Comparison of ENCODE assay signal across 22 cellular contexts in the genomic region with DNA sequence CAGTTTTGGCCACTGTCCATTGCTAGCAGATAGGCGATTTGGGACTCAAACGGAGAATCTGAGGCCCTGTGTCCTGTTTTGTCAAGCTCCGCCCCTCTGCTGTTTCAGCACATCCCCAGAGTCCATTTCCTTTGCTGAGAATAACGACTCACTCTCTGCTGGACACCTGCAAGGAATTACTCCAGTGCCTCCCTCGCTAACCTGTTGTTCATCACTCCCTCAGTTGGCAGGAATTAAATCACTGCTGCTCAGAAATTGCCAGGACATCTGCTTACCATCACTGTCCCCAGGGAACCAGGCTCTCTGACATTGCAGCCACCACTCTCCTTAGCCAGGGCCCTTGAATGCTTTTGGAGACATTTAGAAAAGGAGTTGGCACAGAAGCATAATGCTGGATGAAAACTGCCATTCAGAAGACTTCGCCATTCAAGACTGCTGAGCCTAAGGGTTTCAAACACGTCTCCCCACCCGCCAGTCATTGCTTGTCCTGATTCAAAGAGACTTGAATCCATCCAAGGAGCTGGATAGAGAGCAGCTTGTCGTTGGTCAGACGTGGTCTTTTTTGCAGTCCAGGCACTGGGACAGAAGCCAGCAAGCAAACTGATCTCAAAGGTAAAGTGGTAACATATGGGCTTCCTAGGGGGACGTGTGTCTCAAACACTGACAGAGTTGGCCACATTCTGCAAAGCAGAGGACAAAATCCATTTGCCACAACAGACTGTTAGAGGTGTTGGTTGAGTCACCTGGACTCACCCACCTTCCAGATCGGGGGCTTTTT.
A peak's percentile ranks its signal among the peaks of the same experiment; 100 is the strongest.
DNase-seq lines count a peak whose midpoint lies in the region; ATAC-seq and TF ChIP-seq lines count a peak whose summit lies in the region.
"Had no signal": no experiment of that assay in that cellular context is flagged by ENCODE, and none has a peak within 500 bp of the region (broad histone marks: within the 10 kb centered on the region; RNA-seq: fewer than 3 reads in every experiment).

No MANE protein-coding gene starts in this region.

- no peaks in the 10 kb centered on the region for H3K27me3 Mint-ChIP-seq in activated naive CD4-positive, alpha-beta T cell treated with anti-CD3 and anti-CD28 coated beads, Interleukin-2, amount 50 U/mL, for 24 hours

- H3K9me3 Mint-ChIP-seq in activated naive CD4-positive, alpha-beta T cell treated with anti-CD3 and anti-CD28 coated beads, Interleukin-2, amount 50 U/mL, for 24 hours = no peaks in the 10 kb centered on the region
- H3K9me3 Mint-ChIP-seq: endodermal cell; natural killer cell treated with Interleukin-12 subunit alpha and Interleukin-12 subunit beta and Interleukin-15 and Interleukin-18, amount 100 ng/mL, for 72 hours had no signal

- CTCF ChIA-PET in SK-N-SH (lab: Yijun Ruan, JAX) = interaction anchor here (0.6 to 1.7 kb wide), 3 partner anchors 65 to 492 kb away, joined by 3 to 6 read pairs (median 3); no protein-coding TSS in a partner anchor

- no peak for DNase-seq in activated naive CD4-positive, alpha-beta T cell treated with Interleukin-2 at 50 U/mL for 16 hours
- peak; percentile 74 for DNase-seq in SK-N-SH
- peak; percentile 52 for DNase-seq in left kidney (ENCODE audit: low read depth, low spot score)
- no peak for DNase-seq in NCI-H2196 treated with DMSO at 0.1 percent for 48 hours (lab: John Stamatoyannopoulos, UW; ENCODE audit: unreplicated experiment)
- no peak for DNase-seq in NCI-H1436 (lab: John Stamatoyannopoulos, UW)
- no peak for DNase-seq in aorta
- DNase-seq: activated CD4-positive, alpha-beta T cell treated with anti-CD3 and anti-CD28 coated beads for 48 hours; activated CD8-positive, alpha-beta memory T cell treated with anti-CD3 and anti-CD28 coated beads, Interleukin-2, amount 50 U/mL, for 48 hours; activated gamma-delta T cell; amniotic stem cell; DMS153; endodermal cell; GOT3; mesendoderm; NCI-H2029 treated with DMSO at 0.1 percent for 48 hours; NCI-H748 treated with DMSO at 0.1 percent for 48 hours had no signal

- H3K9me2 ChIP-seq in SK-N-SH = no peaks in the 10 kb centered on the region

- no peak overlapping the region for H3K4me3 Mint-ChIP-seq in activated naive CD4-positive, alpha-beta T cell treated with anti-CD3 and anti-CD28 coated beads, Interleukin-2, amount 50 U/mL, for 24 hours
- H3K4me3 Mint-ChIP-seq: endodermal cell; natural killer cell treated with Interleukin-12 subunit alpha and Interleukin-12 subunit beta and Interleukin-15 and Interleukin-18, amount 100 ng/mL, for 72 hours had no signal

- peaks cover 16% of the 10 kb centered on the region for H3K4me1 Mint-ChIP-seq in activated naive CD4-positive, alpha-beta T cell treated with anti-CD3 and anti-CD28 coated beads, Interleukin-2, amount 50 U/mL, for 24 hours

- peaks cover 0 to 22% of the 10 kb centered on the region in 2 experiments; a peak in 1 of 4 replicates for H3K4me1 ChIP-seq in SK-N-SH (ENCODE audit: control insufficient read depth in 1 of 2, insufficient read depth in 2 of 2, low read depth in 1 of 2, low read length in 1 of 2)
- H3K4me1 ChIP-seq in aorta (ENCODE audit: control insufficient read depth in 1 of 2, insufficient read depth in 2 of 2, low read length in 2 of 2) = no peaks in the 10 kb centered on the region

- H2AFZ ChIP-seq in SK-N-SH (ENCODE audit: low read depth) = no peak overlapping the region

- H4K20me1 ChIP-seq in SK-N-SH (ENCODE audit: insufficient read depth) = no peaks in the 10 kb centered on the region

- POLR2A ChIA-PET in SK-N-SH (lab: Yijun Ruan, JAX) = no interaction called here

- H3K36me3 ChIP-seq in SK-N-SH (replicated peaks in 1 of 2; ENCODE audit: control insufficient read depth in 1 of 2, insufficient read depth in 2 of 2, low read length in 1 of 2) (no peaks in the 10 kb centered on the region), aorta (ENCODE audit: control insufficient read depth in 1 of 2, insufficient read depth in 2 of 2, low read length in 1 of 2) (no peaks in the 10 kb centered on the region)
- H3K36me3 ChIP-seq: thoracic aorta had no signal

- H3K27ac Mint-ChIP-seq in activated naive CD4-positive, alpha-beta T cell treated with anti-CD3 and anti-CD28 coated beads, Interleukin-2, amount 50 U/mL, for 24 hours = peak overlapping the region; percentile 53
- H3K27ac Mint-ChIP-seq: endodermal cell had no signal

- H3K9me3 ChIP-seq in SK-N-SH = no peaks in the 10 kb centered on the region
- no peaks in the 10 kb centered on the region for H3K9me3 ChIP-seq in aorta (ENCODE audit: control insufficient read depth, low read length)
- H3K9me3 ChIP-seq: thoracic aorta had no signal

- H3K27ac ChIP-seq in SK-N-SH (ENCODE audit: low read depth in 2 of 2, low read length in 1 of 2) (peak overlapping the region in 1 of 2 experiments; percentile 69; a peak in 2 of 4 replicates), aorta (ENCODE audit: low read depth in 1 of 2, low read length in 2 of 2) (no peak overlapping the region)
- H3K27ac ChIP-seq: C4-2B, thoracic aorta had no signal

- no peaks in the 10 kb centered on the region for H3K27me3 ChIP-seq in SK-N-SH (ENCODE audit: insufficient read depth)
- no peaks in the 10 kb centered on the region for H3K27me3 ChIP-seq in aorta (ENCODE audit: control insufficient read depth in 1 of 2, insufficient read depth in 2 of 2, low read length in 1 of 2)

- no peak for ATAC-seq in GM21526 (IDR thresholded peaks at IDR 0.05; ENCODE audit: low FRiP score, unreplicated experiment)
- no peak for ATAC-seq in aorta (ENCODE audit: low FRiP score)
- ATAC-seq: natural killer cell treated with Interleukin-12 subunit alpha and Interleukin-12 subunit beta and Interleukin-15 and Interleukin-18, amount 100 ng/mL, for 72 hours; Panc1 had no signal

- no peak overlapping the region for H3K4me2 ChIP-seq in SK-N-SH

- H3K79me2 ChIP-seq in SK-N-SH (ENCODE audit: insufficient read depth) = no peaks in the 10 kb centered on the region

- no peak for TF ChIP-seq CTCF in SK-N-SH (IDR thresholded peaks at IDR 0.05)

- H3K4me3 ChIP-seq in SK-N-SH (ENCODE audit: low read depth in 2 of 2, low read length in 1 of 2) (no peak overlapping the region), aorta (ENCODE audit: low read length in 2 of 2) (no peak overlapping the region)
- H3K4me3 ChIP-seq: thoracic aorta had no signal

- no peaks in the 10 kb centered on the region for H3F3A ChIP-seq in SK-N-SH (replicated peaks; ENCODE audit: insufficient read depth)

- TF ChIP-seq EP300 in SK-N-SH (IDR thresholded peaks at IDR 0.05; ENCODE audit: borderline replicate concordance in 1 of 2, low read depth in 1 of 2, low read length in 1 of 2) = peak in 1 of 2 experiments; percentile 93; a peak in 2 of 4 replicates

- 5% methylated on average over 9 of the region's 12 CpGs for WGBS in SK-N-SH (ENCODE audit: low lambda C conversion rate)
- WGBS in aorta, 2 donors = 72 to 77% methylated on average over 12 of the region's 12 CpGs

- TF ChIP-seq RAD21 in SK-N-SH (IDR thresholded peaks at IDR 0.05; ENCODE audit: low read length) = peak; percentile 23

- no peak overlapping the region for H3K9ac ChIP-seq in SK-N-SH

- intact Hi-C loops in aorta (cut with DNase I) = no loop called here

- H3K36me3 Mint-ChIP-seq in activated naive CD4-positive, alpha-beta T cell treated with anti-CD3 and anti-CD28 coated beads, Interleukin-2, amount 50 U/mL, for 24 hours = no peaks in the 10 kb centered on the region
- H3K36me3 Mint-ChIP-seq: natural killer cell treated with Interleukin-12 subunit alpha and Interleukin-12 subunit beta and Interleukin-15 and Interleukin-18, amount 100 ng/mL, for 72 hours had no signal

TF ChIP-seq in SK-N-SH, 30 proteins besides CTCF, POLR2A, EP300 and RAD21:
- TF ChIP-seq CHD2 (IDR thresholded peaks at IDR 0.05; ENCODE audit: low read length, partially characterized antibody) = peak; percentile 41
- TF ChIP-seq TCF12 (IDR thresholded peaks at IDR 0.05) = peak; percentile 57; the same call in 1 of the 2 replicates
- TF ChIP-seq TAF1 (IDR thresholded peaks at IDR 0.05; ENCODE audit: borderline replicate concordance, low read depth, low read length) = no peak
- peak; percentile 57; the same call in 1 of the 2 replicates for TF ChIP-seq GATA2 (CRISPR knock-in tag; IDR thresholded peaks at IDR 0.05)
- peak; percentile 99 for TF ChIP-seq RCOR1 (IDR thresholded peaks at IDR 0.05; ENCODE audit: low read length)
- TF ChIP-seq FOXJ3 (CRISPR knock-in tag; IDR thresholded peaks at IDR 0.05) = peak; percentile 88

Comparison
In these comparisons a context has a peak if more than half of its experiments do, and no peak if none do; other contexts are left out.
1. DNase-seq: peak in SK-N-SH (single experiment) and left kidney (single experiment); none in activated naive CD4-positive, alpha-beta T cell treated with Interleukin-2 at 50 U/mL for 16 hours (single experiment), NCI-H2196 treated with DMSO at 0.1 percent for 48 hours (single experiment), NCI-H1436 (single experiment) and aorta (0 of 2).